ENCODE assay signal across 8 cellular contexts in the genomic region with DNA sequence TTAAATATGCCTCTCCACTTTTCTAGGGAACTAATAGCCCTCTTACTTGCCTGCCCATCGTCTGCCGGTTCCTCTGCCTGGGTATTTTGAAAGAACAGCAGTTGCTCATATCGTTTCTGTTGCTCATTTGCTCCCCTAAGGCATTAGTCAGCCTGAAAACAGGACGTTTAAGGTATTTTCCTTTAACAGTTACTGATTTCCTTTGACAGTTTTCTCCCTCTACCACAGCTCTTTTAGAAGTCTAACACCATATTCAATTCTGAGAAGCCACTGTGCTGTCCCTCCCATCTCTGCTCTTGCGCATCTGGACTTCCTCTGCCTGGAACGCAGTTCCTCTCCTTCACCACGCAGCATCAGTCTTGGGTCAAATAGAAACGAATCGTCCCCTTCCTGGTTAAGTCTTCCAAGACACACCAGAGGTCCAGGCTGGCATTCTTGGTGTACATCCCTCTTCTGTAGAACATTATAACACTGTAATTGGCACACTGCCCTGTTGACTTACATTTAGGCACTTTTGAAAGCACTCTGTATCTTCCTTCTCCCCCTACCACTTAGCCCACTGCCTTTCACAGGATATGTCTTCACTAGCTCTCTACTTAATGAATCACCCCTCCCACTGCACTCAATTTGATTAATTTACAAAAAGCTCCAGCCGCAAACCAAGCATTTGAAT.
DNase-seq lines count a peak whose midpoint lies in the region; ATAC-seq and TF ChIP-seq lines count a peak whose summit lies in the region.

No MANE protein-coding gene starts in this region.

- H3K27ac ChIP-seq in GM23338 (ENCODE audit: low read depth) (no peak overlapping the region), MM.1S (ENCODE audit: low read length) (peak overlapping the region; percentile 82), dorsolateral prefrontal cortex (peak overlapping the region in 58 of 59 donors; percentile 12 to 91 (median 74))

- H3K27me3 Mint-ChIP-seq in GM23338 (ENCODE audit: insufficient read depth, low read depth, poor library complexity): peaks cover 2% of the 10 kb centered on the region
- H3K27me3 Mint-ChIP-seq in stimulated activated naive B cell treated with anti-CD40 and anti-IgM and Interleukin-4, amounts not matched to agents 10 μg/mL and 1 μg/mL and 100 μg/mL, for 72 hours: no peaks in the 10 kb centered on the region

- no peak overlapping the region for H3K27ac Mint-ChIP-seq in GM23338
- peak overlapping the region; percentile 81 for H3K27ac Mint-ChIP-seq in stimulated activated naive B cell treated with anti-CD40 and anti-IgM and Interleukin-4, amounts not matched to agents 10 μg/mL and 1 μg/mL and 100 μg/mL, for 72 hours

- no peak for DNase-seq in GM23338 (ENCODE audit: low spot score)
- DNase-seq in MM.1S: peak; percentile 80
- peak; percentile 55 to 60 for DNase-seq in activated CD4-positive, alpha-beta T cell treated with anti-CD3 and anti-CD28 coated beads, Interleukin-2, amount 50 U/mL, for 24 hours (ENCODE audit: low read depth in 1 of 2, low spot score in 1 of 2)
- peak in 6 of 10 donors; percentile 7 to 51 (median 40) for DNase-seq in dorsolateral prefrontal cortex
- DNase-seq in mucosa of gallbladder (ENCODE audit: low spot score): peak; percentile 51
- peak; percentile 67 for DNase-seq in stimulated activated naive B cell treated with anti-CD40 and anti-IgM and Interleukin-4, amounts not matched to agents 10 μg/mL and 1 μg/mL and 100 μg/mL, for 72 hours
- DNase-seq in NCI-H128 (lab: John Stamatoyannopoulos, UW; ENCODE audit: unreplicated experiment): no peak

- no peaks in the 10 kb centered on the region for H4K20me1 ChIP-seq in GM23338 (replicated peaks; ENCODE audit: insufficient read depth)
- no peaks in the 10 kb centered on the region for H4K20me1 ChIP-seq in MM.1S (ENCODE audit: insufficient read depth, low read length)

- H3K4me2 ChIP-seq in GM23338: no peak overlapping the region
- H3K4me2 ChIP-seq in MM.1S (ENCODE audit: low read depth, low read length): peak overlapping the region; percentile 75

- peak overlapping the region; percentile 98 for H3K4me3 ChIP-seq in GM08714 (ENCODE audit: low read length)
- H3K4me3 ChIP-seq in GM23338: no peak overlapping the region
- peak overlapping the region; percentile 62 for H3K4me3 ChIP-seq in MM.1S (ENCODE audit: low read length)
- H3K4me3 ChIP-seq in dorsolateral prefrontal cortex: peak overlapping the region; percentile 36 to 76 (median 56)

- TF ChIP-seq CTCF in GM23338 (conservative IDR thresholded peaks at IDR 0.05; ENCODE audit: low read depth in 2 of 2) (no peak), MM.1S (IDR thresholded peaks at IDR 0.05; ENCODE audit: low read length) (peak; percentile 41), dorsolateral prefrontal cortex (IDR thresholded peaks at IDR 0.05 in 54 of 56, conservative IDR thresholded peaks at IDR 0.05 in 2 of 56; ENCODE audit: low read depth in 1 of 56, partially characterized antibody in 56 of 56) (peak in 4 of 56 donors; percentile 6 to 26 (median 11))

- no peaks in the 10 kb centered on the region for H3K4me1 ChIP-seq in GM23338 (ENCODE audit: insufficient read depth)
- peaks cover 16% of the 10 kb centered on the region for H3K4me1 ChIP-seq in MM.1S (ENCODE audit: low read length)

- ATAC-seq in GM23338: no peak
- peak; percentile 96 for ATAC-seq in stimulated activated naive B cell treated with anti-CD40 and anti-IgM and Interleukin-4, amounts not matched to agents 10 μg/mL and 1 μg/mL and 100 μg/mL, for 72 hours (replicated peaks)

- H3K4me3 Mint-ChIP-seq in GM23338: no peak overlapping the region
- peak overlapping the region; percentile 84 to 86 for H3K4me3 Mint-ChIP-seq in stimulated activated naive B cell treated with anti-CD40 and anti-IgM and Interleukin-4, amounts not matched to agents 10 μg/mL and 1 μg/mL and 100 μg/mL, for 72 hours

- H3K9me3 Mint-ChIP-seq in GM23338: peaks cover 26% of the 10 kb centered on the region
- H3K9me3 Mint-ChIP-seq in stimulated activated naive B cell treated with anti-CD40 and anti-IgM and Interleukin-4, amounts not matched to agents 10 μg/mL and 1 μg/mL and 100 μg/mL, for 72 hours: peaks cover under 1 to 2% of the 10 kb centered on the region in 2 donors

- H3K9me2 ChIP-seq in GM23338 (ENCODE audit: insufficient read depth) (peaks cover 4% of the 10 kb centered on the region; the same call in 1 of the 2 replicates), MM.1S (replicated peaks; ENCODE audit: insufficient read depth, low read length) (no peaks in the 10 kb centered on the region)

- H3K27me3 ChIP-seq in GM23338 (ENCODE audit: insufficient read depth): no peaks in the 10 kb centered on the region
- H3K27me3 ChIP-seq in MM.1S (replicated peaks; ENCODE audit: insufficient read depth, low read length): no peaks in the 10 kb centered on the region
- no peaks in the 10 kb centered on the region for H3K27me3 ChIP-seq in dorsolateral prefrontal cortex

- H3K36me3 ChIP-seq in GM23338 (ENCODE audit: insufficient read depth) (peaks cover 16% of the 10 kb centered on the region; the same call in 1 of the 2 replicates), MM.1S (replicated peaks; ENCODE audit: insufficient read depth, low read length) (peaks cover 7% of the 10 kb centered on the region; the same call in 1 of the 2 replicates)

- H2AFZ ChIP-seq in GM23338 (peak overlapping the region; percentile 67; the same call in 1 of the 2 replicates), MM.1S (ENCODE audit: low read length) (peak overlapping the region; percentile 69)

- H3K4me1 Mint-ChIP-seq in GM23338: no peaks in the 10 kb centered on the region
- H3K4me1 Mint-ChIP-seq in stimulated activated naive B cell treated with anti-CD40 and anti-IgM and Interleukin-4, amounts not matched to agents 10 μg/mL and 1 μg/mL and 100 μg/mL, for 72 hours: peaks cover 20 to 29% of the 10 kb centered on the region in 2 donors

- intact Hi-C loops in dorsolateral prefrontal cortex (cut with DNase I): no loop called here

- H3K79me2 ChIP-seq in GM23338 (replicated peaks; ENCODE audit: insufficient read depth) (no peaks in the 10 kb centered on the region), MM.1S (ENCODE audit: low read length) (peaks cover 72% of the 10 kb centered on the region)

- H3K9ac ChIP-seq in MM.1S (ENCODE audit: low read length): peak overlapping the region; percentile 60

- peaks cover 7% of the 10 kb centered on the region for H3K36me3 Mint-ChIP-seq in GM23338 (ENCODE audit: low read depth)
- peaks cover 13 to 27% of the 10 kb centered on the region in 2 donors for H3K36me3 Mint-ChIP-seq in stimulated activated naive B cell treated with anti-CD40 and anti-IgM and Interleukin-4, amounts not matched to agents 10 μg/mL and 1 μg/mL and 100 μg/mL, for 72 hours

- H3K9me3 ChIP-seq in MM.1S (replicated peaks; ENCODE audit: insufficient read depth, low read length): no peaks in the 10 kb centered on the region

- no peaks in the 10 kb centered on the region for H3F3A ChIP-seq in GM23338 (replicated peaks; ENCODE audit: low read depth)
- peaks cover 30% of the 10 kb centered on the region for H3F3A ChIP-seq in MM.1S (ENCODE audit: insufficient read depth, low read length)

TF ChIP-seq in GM23338, 12 proteins besides CTCF, POLR2A, EP300 and RAD21 (continues in another document):
- no peak for TF ChIP-seq EZH2 (IDR thresholded peaks at IDR 0.05; ENCODE audit: low read depth, unreplicated experiment)
- TF ChIP-seq ZNF114 (CRISPR knock-in tag; IDR thresholded peaks at IDR 0.05): no peak
- no peak for TF ChIP-seq JUNB (IDR thresholded peaks at IDR 0.05; ENCODE audit: unreplicated experiment)
- no peak for TF ChIP-seq NANOG (IDR thresholded peaks at IDR 0.05; ENCODE audit: borderline replicate concordance)
- TF ChIP-seq STAT1 (IDR thresholded peaks at IDR 0.05; ENCODE audit: unreplicated experiment): no peak
- no peak for TF ChIP-seq ZNF331 (CRISPR knock-in tag; IDR thresholded peaks at IDR 0.05; ENCODE audit: low read depth)
- TF ChIP-seq, protein P1, sequence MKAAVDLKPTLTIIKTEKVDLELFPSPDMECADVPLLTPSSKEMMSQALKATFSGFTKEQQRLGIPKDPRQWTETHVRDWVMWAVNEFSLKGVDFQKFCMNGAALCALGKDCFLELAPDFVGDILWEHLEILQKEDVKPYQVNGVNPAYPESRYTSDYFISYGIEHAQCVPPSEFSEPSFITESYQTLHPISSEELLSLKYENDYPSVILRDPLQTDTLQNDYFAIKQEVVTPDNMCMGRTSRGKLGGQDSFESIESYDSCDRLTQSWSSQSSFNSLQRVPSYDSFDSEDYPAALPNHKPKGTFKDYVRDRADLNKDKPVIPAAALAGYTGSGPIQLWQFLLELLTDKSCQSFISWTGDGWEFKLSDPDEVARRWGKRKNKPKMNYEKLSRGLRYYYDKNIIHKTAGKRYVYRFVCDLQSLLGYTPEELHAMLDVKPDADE (IDR thresholded peaks at IDR 0.05): no peak
- no peak for TF ChIP-seq CREB1 (CRISPR knock-in tag; IDR thresholded peaks at IDR 0.05; ENCODE audit: low read depth)

Comparison
In these comparisons a context has a peak if more than half of its experiments do, and no peak if none do; other contexts are left out.
1. DNase-seq: peak in MM.1S (single experiment), activated CD4-positive, alpha-beta T cell treated with anti-CD3 and anti-CD28 coated beads, Interleukin-2, amount 50 U/mL, for 24 hours (2 of 2), dorsolateral prefrontal cortex (6 of 10), mucosa of gallbladder (single experiment) and stimulated activated naive B cell treated with anti-CD40 and anti-IgM and Interleukin-4, amounts not matched to agents 10 μg/mL and 1 μg/mL and 100 μg/mL, for 72 hours (single experiment); none in GM23338 (single experiment) and NCI-H128 (single experiment).